In genomic region chr2:152355411-152355831, GRCh38 we compare ENCODE assay signal across 24 cellular contexts. TPM values are rescaled to one million over a fixed set of nuclear protein-coding genes. Genes with fewer than 3 reads are reported as not detected.
A peak's percentile ranks its signal among the peaks of the same experiment; 100 is the strongest.
DNase-seq lines count a peak whose midpoint lies in the region; FAIRE-seq and TF ChIP-seq lines count a peak whose summit lies in the region.
"Had no signal": no experiment of that assay in that cellular context is flagged by ENCODE, and none has a peak within 500 bp of the region (broad histone marks: within the 10 kb centered on the region; RNA-seq: fewer than 3 reads in every experiment).

No MANE protein-coding gene starts in this region.

- H3K4me1 Mint-ChIP-seq in mesothelial cell of epicardium = peaks cover 12% of the 10 kb centered on the region
- H3K4me1 Mint-ChIP-seq: activated naive CD8-positive, alpha-beta T cell treated with anti-CD3 and anti-CD28 coated beads, Interleukin-2, amount 50 U/mL, for 24 hours; stimulated activated naive CD8-positive, alpha-beta T cell treated with anti-CD3 and anti-CD28 coated beads, Interleukin-15, amount 100 ng/mL, for 72 hours had no signal

- H3K9me3 ChIP-seq in tibial artery (no peaks in the 10 kb centered on the region), Peyer's patch (no peaks in the 10 kb centered on the region)
- H3K9me3 ChIP-seq: lower lobe of right lung had no signal

- peaks cover 3% of the 10 kb centered on the region for H3K36me3 Mint-ChIP-seq in mesothelial cell of epicardium

- no peak overlapping the region for H3K4me3 ChIP-seq in tibial artery
- H3K4me3 ChIP-seq in Peyer's patch = no peak overlapping the region
- H3K4me3 ChIP-seq: lower lobe of right lung had no signal

- H3K27me3 Mint-ChIP-seq in mesothelial cell of epicardium (ENCODE audit: low read depth) = no peaks in the 10 kb centered on the region
- H3K27me3 Mint-ChIP-seq: stimulated activated naive CD8-positive, alpha-beta T cell treated with anti-CD3 and anti-CD28 coated beads, Interleukin-15, amount 100 ng/mL, for 72 hours had no signal

- H3K27ac Mint-ChIP-seq in mesothelial cell of epicardium = peak overlapping the region; percentile 65
- H3K27ac Mint-ChIP-seq: activated naive CD8-positive, alpha-beta T cell treated with anti-CD3 and anti-CD28 coated beads, Interleukin-2, amount 50 U/mL, for 24 hours; stimulated activated naive CD8-positive, alpha-beta T cell treated with anti-CD3 and anti-CD28 coated beads, Interleukin-15, amount 100 ng/mL, for 72 hours had no signal

- TF ChIP-seq POLR2A in Peyer's patch (IDR thresholded peaks at IDR 0.05) = no peak

- no peak overlapping the region for H3K4me3 Mint-ChIP-seq in mesothelial cell of epicardium
- H3K4me3 Mint-ChIP-seq: activated naive CD8-positive, alpha-beta T cell treated with anti-CD3 and anti-CD28 coated beads, Interleukin-2, amount 50 U/mL, for 24 hours; stimulated activated naive CD8-positive, alpha-beta T cell treated with anti-CD3 and anti-CD28 coated beads, Interleukin-15, amount 100 ng/mL, for 72 hours had no signal

- H3K27ac ChIP-seq in cingulate gyrus (ENCODE audit: low read depth, low read length) (peak overlapping the region; percentile 66), tibial artery (peak overlapping the region; percentile 45 to 62), Peyer's patch (no peak overlapping the region)
- H3K27ac ChIP-seq: epithelial cell of prostate, lower lobe of right lung had no signal

- H3K27me3 ChIP-seq in tibial artery (no peaks in the 10 kb centered on the region), Peyer's patch (no peaks in the 10 kb centered on the region)

- peaks cover under 1% of the 10 kb centered on the region for H3K9me3 Mint-ChIP-seq in mesothelial cell of epicardium
- H3K9me3 Mint-ChIP-seq: activated naive CD8-positive, alpha-beta T cell treated with anti-CD3 and anti-CD28 coated beads, Interleukin-2, amount 50 U/mL, for 24 hours; stimulated activated naive CD8-positive, alpha-beta T cell treated with anti-CD3 and anti-CD28 coated beads, Interleukin-15, amount 100 ng/mL, for 72 hours had no signal

- intact Hi-C loops in tibial artery (cut with DNase I; ENCODE audit: low total_unique reads) = no loop called here

- DNase-seq in HTR-8/SVneo (ENCODE audit: insufficient read length, low spot score) (no peak), mesothelial cell of epicardium (ENCODE audit: low spot score in 2 of 2, unreplicated experiment in 2 of 2) (no peak), tibial artery (no peak), Peyer's patch (no peak), DMS114 treated with DMSO at 0.1 percent for 48 hours (lab: John Stamatoyannopoulos, UW; ENCODE audit: unreplicated experiment) (no peak), CD1c-positive myeloid dendritic cell (ENCODE audit: extremely low spot score) (no peak)
- DNase-seq: activated CD4-positive, alpha-beta T cell treated with anti-CD3 and anti-CD28 coated beads, Interleukin-2, amount 50 U/mL, for 48 hours; activated effector memory CD4-positive, alpha-beta T cell treated with Interleukin-2 at 50 U/mL for 16 hours; activated naive CD8-positive, alpha-beta T cell treated with anti-CD3 and anti-CD28 coated beads, Interleukin-2, amount 50 U/mL, for 24 hours; AML-193; DND-41; foreskin melanocyte; islet precursor cell; KBM-7; lower lobe of right lung; NCI-H1694; NCI-H2171 treated with DMSO at 0.1 percent for 48 hours; NCI-H526 treated with DMSO at 0.1 percent for 48 hours; retina; stimulated activated CD4-positive, alpha-beta T cell treated with anti-CD3 and anti-CD28 coated beads, Interleukin-12 subunit alpha, Interleukin-12 subunit beta, amount 100 ng/mL, for 4 hours; stimulated activated naive CD8-positive, alpha-beta T cell treated with anti-CD3 and anti-CD28 coated beads, Interleukin-15, amount 100 ng/mL, for 72 hours had no signal

- peak; percentile 57 for FAIRE-seq in HTR-8/SVneo (lab: Jason Lieb, UNC)
- FAIRE-seq: GM12891 had no signal

- H3K4me1 ChIP-seq in tibial artery (peaks cover 0 to 27% (median 16%) of the 10 kb centered on the region in 4 donors), Peyer's patch (no peaks in the 10 kb centered on the region)

- H3K36me3 ChIP-seq in tibial artery (no peaks in the 10 kb centered on the region), Peyer's patch (no peaks in the 10 kb centered on the region)
- H3K36me3 ChIP-seq: lower lobe of right lung had no signal

- TF ChIP-seq CTCF in mesothelial cell of epicardium (IDR thresholded peaks at IDR 0.05; ENCODE audit: unreplicated experiment) = no peak
- TF ChIP-seq CTCF in tibial artery (IDR thresholded peaks at IDR 0.05) = no peak
- no peak for TF ChIP-seq CTCF in Peyer's patch (IDR thresholded peaks at IDR 0.05)

RNA-seq across cellular contexts. Expression of gene FMNL2, which starts 20.4 kb away (rescaled TPM):
- total RNA-seq in mesothelial cell of epicardium = 50.2 to 52.6 TPM (median 51.5 TPM) in 3 replicates
- total RNA-seq in Peyer's patch = 10 to 100 TPM in 3 of 4 donors, 1 to 10 TPM in 1; 7.5 to 52.0 (median 17.1) TPM

Comparison
In these comparisons a context has a peak if more than half of its experiments do, and no peak if none do; other contexts are left out.
1. H3K27ac ChIP-seq: peak in cingulate gyrus (single experiment) and tibial artery (2 of 2); none in Peyer's patch (0 of 4).